Comparison of ENCODE assay signal across 17 cellular contexts in genomic region chr5:142826093-142826492, GRCh38. TPM values are rescaled to one million over a fixed set of nuclear protein-coding genes. Genes with fewer than 3 reads are reported as not detected.
DNase-seq lines count a peak whose midpoint lies in the region; ATAC-seq and FAIRE-seq lines count a peak whose summit lies in the region.
"Had no signal": no experiment of that assay in that cellular context is flagged by ENCODE, and none has a peak within 500 bp of the region (broad histone marks: within the 10 kb centered on the region; RNA-seq: fewer than 3 reads in every experiment).

No MANE protein-coding gene starts in this region.

- peak overlapping the region in 1 of 3 donors; percentile 63 for H3K9ac ChIP-seq in skeletal muscle tissue (ENCODE audit: low read depth in 1 of 3, low read length in 3 of 3)

- FAIRE-seq in RCC 7860 (lab: Jason Lieb, UNC), result peak; percentile 76
- FAIRE-seq: TTC549 had no signal

- POLR2A ChIA-PET in activated CD4-positive, alpha-beta T cell treated with anti-CD3 and anti-CD28 coated beads for 36 hours (lab: Charles Lee), result interaction anchor here (1.2 kb wide), 1 partner anchor 42 kb away, joined by 4 read pairs; no protein-coding TSS in a partner anchor
- POLR2A ChIA-PET in CD8-positive, alpha-beta memory T cell (lab: Charles Lee), result no interaction called here

- H3K36me3 ChIP-seq in skeletal muscle tissue (ENCODE audit: control insufficient read depth in 3 of 3, insufficient read depth in 3 of 3, low read length in 3 of 3), result no peaks in the 10 kb centered on the region
- no peaks in the 10 kb centered on the region for H3K36me3 ChIP-seq in CD8-positive, alpha-beta memory T cell (ENCODE audit: insufficient read depth, low read length)
- H3K36me3 ChIP-seq: SJCRH30 had no signal

- no peak overlapping the region for H3K4me3 ChIP-seq in skeletal muscle tissue (ENCODE audit: low read length in 3 of 3)
- no peak overlapping the region for H3K4me3 ChIP-seq in CD8-positive, alpha-beta memory T cell (ENCODE audit: low read length)
- H3K4me3 ChIP-seq: SJCRH30 had no signal

- H3K27ac Mint-ChIP-seq in activated CD4-positive, alpha-beta T cell treated with anti-CD3 and anti-CD28 coated beads for 36 hours, result peak overlapping the region; percentile 63
- peak overlapping the region in 4 of 8 donors; percentile 7 to 86 (median 69) for H3K27ac Mint-ChIP-seq in CD8-positive, alpha-beta memory T cell

- H3K4me1 ChIP-seq in skeletal muscle tissue (ENCODE audit: control insufficient read depth in 3 of 3, insufficient read depth in 3 of 3, low read length in 3 of 3), result peaks cover 38 to 54% (median 42%) of the 10 kb centered on the region in 3 donors
- H3K4me1 ChIP-seq in CD8-positive, alpha-beta memory T cell (ENCODE audit: insufficient read depth, low read length), result peaks cover 25% of the 10 kb centered on the region

- intact Hi-C loops in activated CD4-positive, alpha-beta T cell treated with anti-CD3 and anti-CD28 coated beads for 36 hours (cut with DNase I, micrococcal nuclease), result loop anchor here (1.0 to 10.0 kb wide), 7 partner anchors 25 to 1221 kb away; partner anchors contain the start of gene GNPDA1 (in 1 of the 2)

- peaks cover 81% of the 10 kb centered on the region for H3K4me1 Mint-ChIP-seq in activated CD4-positive, alpha-beta T cell treated with anti-CD3 and anti-CD28 coated beads for 36 hours
- H3K4me1 Mint-ChIP-seq in CD8-positive, alpha-beta memory T cell, result peaks cover 90 to 99% (median 94%) of the 10 kb centered on the region in 3 donors

- no peaks in the 10 kb centered on the region for H3K27me3 Mint-ChIP-seq in activated CD4-positive, alpha-beta T cell treated with anti-CD3 and anti-CD28 coated beads for 36 hours
- no peaks in the 10 kb centered on the region for H3K27me3 Mint-ChIP-seq in CD8-positive, alpha-beta memory T cell
- H3K27me3 Mint-ChIP-seq: CD4-positive, alpha-beta memory T cell had no signal

- ATAC-seq in activated CD4-positive, alpha-beta T cell treated with anti-CD3 and anti-CD28 coated beads for 36 hours, result no peak
- ATAC-seq in HG03469 (IDR thresholded peaks at IDR 0.05; ENCODE audit: unreplicated experiment) (no peak), HG02970 (IDR thresholded peaks at IDR 0.05; ENCODE audit: low FRiP score, unreplicated experiment) (no peak)

- H3K36me3 Mint-ChIP-seq in activated CD4-positive, alpha-beta T cell treated with anti-CD3 and anti-CD28 coated beads for 36 hours (ENCODE audit: low read depth), result no peaks in the 10 kb centered on the region
- H3K36me3 Mint-ChIP-seq in CD8-positive, alpha-beta memory T cell, result peaks cover under 1 to 2% (median 2%) of the 10 kb centered on the region in 3 donors
- H3K36me3 Mint-ChIP-seq: CD4-positive, alpha-beta memory T cell had no signal

- no peak for DNase-seq in activated CD4-positive, alpha-beta T cell treated with anti-CD3 and anti-CD28 coated beads for 36 hours
- DNase-seq in activated CD4-positive, alpha-beta T cell treated with anti-CD3 and anti-CD28 coated beads for 1 hour, result no peak
- peak; percentile 54 for DNase-seq in RCC 7860 (ENCODE audit: low spot score)
- no peak for DNase-seq in epithelial cell of prostate (ENCODE audit: low read depth, low spot score)
- no peak for DNase-seq in CD8-positive, alpha-beta memory T cell
- DNase-seq: activated CD8-positive, alpha-beta memory T cell treated with anti-CD3 and anti-CD28 coated beads for 24 hours; CD4-positive, alpha-beta memory T cell; KBM-7; mesendoderm; NK-92 treated with Interleukin-12 subunit alpha and Interleukin-12 subunit beta, amount 100 ng/mL, for 24 hours; SJCRH30 had no signal

- H3K4me3 Mint-ChIP-seq in activated CD4-positive, alpha-beta T cell treated with anti-CD3 and anti-CD28 coated beads for 36 hours, result no peak overlapping the region
- H3K4me3 Mint-ChIP-seq in CD8-positive, alpha-beta memory T cell, result peak overlapping the region in 2 of 7 donors; percentile 36 to 61

- H3K9me3 ChIP-seq in skeletal muscle tissue (ENCODE audit: control insufficient read depth in 3 of 3, low read length in 3 of 3), result no peaks in the 10 kb centered on the region
- H3K9me3 ChIP-seq in CD8-positive, alpha-beta memory T cell (ENCODE audit: low read length), result no peaks in the 10 kb centered on the region

- no peaks in the 10 kb centered on the region for H3K27me3 ChIP-seq in skeletal muscle tissue (ENCODE audit: control insufficient read depth in 3 of 3, insufficient read depth in 3 of 3, low read length in 3 of 3)
- H3K27me3 ChIP-seq in CD8-positive, alpha-beta memory T cell (ENCODE audit: insufficient read depth, low read length, poor library complexity, severe bottlenecking), result no peaks in the 10 kb centered on the region
- H3K27me3 ChIP-seq: SJCRH30 had no signal

- H3K27ac ChIP-seq in epithelial cell of prostate, result peak overlapping the region; percentile 63
- H3K27ac ChIP-seq in skeletal muscle tissue (ENCODE audit: low read depth, low read length), result peak overlapping the region; percentile 36
- no peak overlapping the region for H3K27ac ChIP-seq in CD8-positive, alpha-beta memory T cell (ENCODE audit: low read depth, low read length)
- H3K27ac ChIP-seq: 22Rv1, SJCRH30 had no signal

- CTCF ChIA-PET in activated CD4-positive, alpha-beta T cell treated with anti-CD3 and anti-CD28 coated beads for 36 hours (lab: Charles Lee), result interaction anchor here (0.6 to 1.9 kb wide), 2 partner anchors 28 to 43 kb away, joined by 3 to 15 read pairs; no protein-coding TSS in a partner anchor
- CTCF ChIA-PET in CD8-positive, alpha-beta memory T cell (lab: Charles Lee), result interaction anchor here (1.0 kb wide), 1 partner anchor 9 kb away, joined by 3 read pairs; no protein-coding TSS in a partner anchor

- peaks cover 1% of the 10 kb centered on the region for H3K9me3 Mint-ChIP-seq in activated CD4-positive, alpha-beta T cell treated with anti-CD3 and anti-CD28 coated beads for 36 hours (ENCODE audit: low read depth)
- no peaks in the 10 kb centered on the region for H3K9me3 Mint-ChIP-seq in CD8-positive, alpha-beta memory T cell

RNA-seq across cellular contexts. Expression of gene ARHGAP26, which starts 55.9 kb away (rescaled TPM):
- 10 to 100 TPM; 12.8 to 15.4 TPM for total RNA-seq in activated CD4-positive, alpha-beta T cell treated with anti-CD3 and anti-CD28 coated beads for 36 hours
- 28.7 TPM for total RNA-seq in skeletal muscle tissue
- total RNA-seq in CD8-positive, alpha-beta memory T cell, result 10 to 100 TPM; 16.7 to 19.7 TPM
- polyA plus RNA-seq in CD8-positive, alpha-beta memory T cell, result 37.1 TPM
- total RNA-seq: G401 had no signal
